In genomic region chr1:93471284-93471683, GRCh38 we compare ENCODE assay signal across 19 cellular contexts. TPM values are rescaled to one million over a fixed set of nuclear protein-coding genes. Genes with fewer than 3 reads are reported as not detected.
DNase-seq lines count a peak whose midpoint lies in the region; ATAC-seq, FAIRE-seq and TF ChIP-seq lines count a peak whose summit lies in the region.
"Had no signal": no experiment of that assay in that cellular context is flagged by ENCODE, and none has a peak within 500 bp of the region (broad histone marks: within the 10 kb centered on the region; RNA-seq: fewer than 3 reads in every experiment).

No MANE protein-coding gene starts in this region.

- intact Hi-C loops in left ventricle myocardium inferior (cut with micrococcal nuclease) (no loop called here), right cardiac atrium (cut with DNase I) (no loop called here)

- WGBS in right cardiac atrium: 87% methylated on average over 6 of the region's 6 CpGs
- 90 to 98% methylated on average over 5 to 6 of the region's 6 CpGs for WGBS in endodermal cell (ENCODE audit: insufficient coverage in 1 of 2, insufficient read length in 1 of 2), 2 experiments
- 69% methylated on average over 6 of the region's 6 CpGs for WGBS in smooth muscle cell (ENCODE audit: low lambda C conversion rate)
- WGBS in small intestine, 3 donors: 85 to 88% (median 87%) methylated on average over 6 of the region's 6 CpGs

- H3K4me3 Mint-ChIP-seq in endodermal cell: no peak overlapping the region

- H4K20me1 ChIP-seq in smooth muscle cell (ENCODE audit: low read depth): peaks cover 98% of the 10 kb centered on the region

- H3K9me3 Mint-ChIP-seq in endodermal cell: peaks cover 8% of the 10 kb centered on the region

- peaks cover 98% of the 10 kb centered on the region for H3K79me2 ChIP-seq in smooth muscle cell (ENCODE audit: low read depth)

- no peak overlapping the region for H3K9ac ChIP-seq in endodermal cell (ENCODE audit: extremely low read depth, low read length, poor library complexity, severe bottlenecking)
- no peak overlapping the region for H3K9ac ChIP-seq in smooth muscle cell (ENCODE audit: low read depth)
- H3K9ac ChIP-seq: BLaER1 treated with 17β-estradiol and CSF1 and Interleukin-3, amounts not matched to agents 10 nM and 100 nM; GM23248 had no signal

- DNase-seq in left ventricle myocardium inferior (no peak), right cardiac atrium (no peak), RWPE2 (ENCODE audit: low spot score) (no peak), endodermal cell (peak; percentile 52), smooth muscle cell (lab: John Stamatoyannopoulos, UW; ENCODE audit: unreplicated experiment) (no peak), small intestine (no peak), RKO (ENCODE audit: low spot score) (no peak), foreskin melanocyte (no peak)
- DNase-seq: GDM1, NCI-H1436 treated with DMSO at 0.1 percent for 48 hours, NCI-H2081 treated with DMSO at 0.1 percent for 48 hours, NCI-H510A, NCI-H82, SHP77 had no signal

- H3F3A ChIP-seq in smooth muscle cell (ENCODE audit: low read depth): peaks cover 6% of the 10 kb centered on the region

- peak overlapping the region; percentile 2 for H3K4me2 ChIP-seq in smooth muscle cell
- H3K4me2 ChIP-seq: BLaER1 treated with 17β-estradiol and CSF1 and Interleukin-3, amounts not matched to agents 10 nM and 100 nM had no signal

- peaks cover 40% of the 10 kb centered on the region for H3K36me3 Mint-ChIP-seq in endodermal cell (ENCODE audit: low read depth)

- H3K4me3 ChIP-seq in left ventricle myocardium inferior (no peak overlapping the region), right cardiac atrium (ENCODE audit: low read length) (no peak overlapping the region), RWPE2 (ENCODE audit: severe bottlenecking) (no peak overlapping the region), endodermal cell (ENCODE audit: low read length) (no peak overlapping the region), smooth muscle cell (no peak overlapping the region), small intestine (ENCODE audit: low read depth in 1 of 2, low read length in 2 of 2) (no peak overlapping the region)
- H3K4me3 ChIP-seq: BLaER1 treated with 17β-estradiol and CSF1 and Interleukin-3, amounts not matched to agents 10 nM and 100 nM; GM23248; K562 had no signal

- TF ChIP-seq CTCF in left ventricle myocardium inferior (IDR thresholded peaks at IDR 0.05; ENCODE audit: borderline replicate concordance): no peak
- TF ChIP-seq CTCF in RWPE2 (IDR thresholded peaks at IDR 0.05; ENCODE audit: poor library complexity, severe bottlenecking): no peak
- TF ChIP-seq CTCF in endodermal cell (conservative IDR thresholded peaks at IDR 0.05): no peak
- no peak for TF ChIP-seq CTCF in smooth muscle cell (IDR thresholded peaks at IDR 0.05; ENCODE audit: borderline replicate concordance, insufficient read depth, poor library complexity, severe bottlenecking)

- peak overlapping the region; percentile 62 for H3K27ac Mint-ChIP-seq in endodermal cell

- ATAC-seq in right cardiac atrium (no peak), RWPE2 (ENCODE audit: low read depth) (no peak)
- ATAC-seq: K562 had no signal

- H2AFZ ChIP-seq in smooth muscle cell (ENCODE audit: low read depth): no peak overlapping the region
- H2AFZ ChIP-seq: GM23248 had no signal

- H3K4me1 ChIP-seq in left ventricle myocardium inferior: peaks cover 27% of the 10 kb centered on the region
- H3K4me1 ChIP-seq in right cardiac atrium (ENCODE audit: control insufficient read depth, insufficient read depth, low read length): peaks cover 3% of the 10 kb centered on the region
- H3K4me1 ChIP-seq in RWPE2 (ENCODE audit: insufficient read depth, poor library complexity, severe bottlenecking): peaks cover 15% of the 10 kb centered on the region
- peaks cover 5% of the 10 kb centered on the region for H3K4me1 ChIP-seq in endodermal cell (ENCODE audit: control insufficient read depth, insufficient read depth, low read length)
- peaks cover 5% of the 10 kb centered on the region for H3K4me1 ChIP-seq in smooth muscle cell (ENCODE audit: low read depth)
- H3K4me1 ChIP-seq in small intestine (ENCODE audit: control insufficient read depth in 2 of 2, insufficient read depth in 1 of 2, low read depth in 1 of 2, low read length in 1 of 2): peaks cover 0 to 2% of the 10 kb centered on the region in 2 donors

- H3K9me3 ChIP-seq in left ventricle myocardium inferior (replicated peaks): peaks cover 6% of the 10 kb centered on the region
- H3K9me3 ChIP-seq in right cardiac atrium (ENCODE audit: control insufficient read depth, low read length): no peaks in the 10 kb centered on the region
- H3K9me3 ChIP-seq in RWPE2 (ENCODE audit: severe bottlenecking): no peaks in the 10 kb centered on the region
- peaks cover 11% of the 10 kb centered on the region for H3K9me3 ChIP-seq in endodermal cell (ENCODE audit: control insufficient read depth, low read length)
- no peaks in the 10 kb centered on the region for H3K9me3 ChIP-seq in smooth muscle cell (replicated peaks; ENCODE audit: low read depth)
- no peaks in the 10 kb centered on the region for H3K9me3 ChIP-seq in small intestine (ENCODE audit: control insufficient read depth, low read depth)

- no peaks in the 10 kb centered on the region for H3K36me3 ChIP-seq in left ventricle myocardium inferior
- H3K36me3 ChIP-seq in RWPE2 (ENCODE audit: low read depth): peaks cover 1% of the 10 kb centered on the region; the same call in 1 of the 2 replicates
- peaks cover 26% of the 10 kb centered on the region for H3K36me3 ChIP-seq in endodermal cell (ENCODE audit: control insufficient read depth, insufficient read depth, low read length)
- H3K36me3 ChIP-seq in smooth muscle cell (ENCODE audit: low read depth): no peaks in the 10 kb centered on the region
- no peaks in the 10 kb centered on the region for H3K36me3 ChIP-seq in small intestine (ENCODE audit: control insufficient read depth in 2 of 2, insufficient read depth in 2 of 2, low read length in 2 of 2)

- H3K4me1 Mint-ChIP-seq in endodermal cell: peaks cover 21% of the 10 kb centered on the region

- H3K27ac ChIP-seq in left ventricle myocardium inferior (replicated peaks): peak overlapping the region; percentile 13
- no peak overlapping the region for H3K27ac ChIP-seq in right cardiac atrium (ENCODE audit: low read length)
- peak overlapping the region; percentile 1 for H3K27ac ChIP-seq in RWPE2 (ENCODE audit: poor library complexity, severe bottlenecking)
- H3K27ac ChIP-seq in endodermal cell (ENCODE audit: low read depth, low read length): no peak overlapping the region
- peak overlapping the region; percentile 17 for H3K27ac ChIP-seq in smooth muscle cell (ENCODE audit: low read depth)
- no peak overlapping the region for H3K27ac ChIP-seq in small intestine (ENCODE audit: low read depth in 1 of 2, low read length in 1 of 2)
- H3K27ac ChIP-seq: BLaER1 treated with 17β-estradiol and CSF1 and Interleukin-3, amounts not matched to agents 10 nM and 100 nM; GM23248 had no signal

- FAIRE-seq in small intestine (lab: Jason Lieb, UNC): no peak
- FAIRE-seq: GM12891, GM18507, K562 had no signal

- H3K27me3 ChIP-seq in left ventricle myocardium inferior (ENCODE audit: low read depth) (no peaks in the 10 kb centered on the region), right cardiac atrium (ENCODE audit: control insufficient read depth, insufficient read depth) (no peaks in the 10 kb centered on the region), RWPE2 (ENCODE audit: insufficient read depth, poor library complexity, severe bottlenecking) (no peaks in the 10 kb centered on the region), endodermal cell (ENCODE audit: control insufficient read depth, insufficient read depth, low read length, poor library complexity, severe bottlenecking) (no peaks in the 10 kb centered on the region), smooth muscle cell (ENCODE audit: low read depth) (no peaks in the 10 kb centered on the region), small intestine (ENCODE audit: control insufficient read depth in 2 of 2, insufficient read depth in 2 of 2, low read length in 2 of 2) (no peaks in the 10 kb centered on the region)
- H3K27me3 ChIP-seq: BLaER1 treated with 17β-estradiol and CSF1 and Interleukin-3, amounts not matched to agents 10 nM and 100 nM had no signal

- H3K27me3 Mint-ChIP-seq in endodermal cell (ENCODE audit: insufficient read depth): no peaks in the 10 kb centered on the region

RNA-seq across cellular contexts. Expression of gene FNBP1L, which starts 23.4 kb away (rescaled TPM):
- total RNA-seq in left ventricle myocardium inferior (28.0 TPM), right cardiac atrium (10 to 100 TPM; 15.8 to 21.8 (median 20.0) TPM), endodermal cell (100 to 1,000 TPM in 1 of 2 donors, 10 to 100 TPM in 1; 96.8 to 107 TPM), smooth muscle cell (60.4 and 77.9 TPM in 2 replicates)
- polyA plus RNA-seq in right cardiac atrium (13.1 TPM), smooth muscle cell (18.7 and 32.8 TPM in 2 replicates), small intestine (10 to 100 TPM; 19.7 to 44.7 (median 25.1) TPM)
- polyA plus RNA-seq in endodermal cell (2013, experiment 1 of 2): 106 TPM
- 106 TPM for polyA plus RNA-seq in endodermal cell (2013, experiment 2 of 2)

Comparison
In these comparisons a context has a peak if more than half of its experiments do, and no peak if none do; other contexts are left out.
1. H3K27ac ChIP-seq: peak in left ventricle myocardium inferior (single experiment), RWPE2 (single experiment) and smooth muscle cell (single experiment); none in right cardiac atrium (single experiment), endodermal cell (single experiment) and small intestine (0 of 2).